25 cellular contexts compared by ENCODE assay signal in genomic region chr19:29477831-29478577, GRCh38. TPM values are rescaled to one million over a fixed set of nuclear protein-coding genes. Genes with fewer than 3 reads are reported as not detected.
DNase-seq lines count a peak whose midpoint lies in the region; ATAC-seq, FAIRE-seq and TF ChIP-seq lines count a peak whose summit lies in the region.
"Had no signal": no experiment of that assay in that cellular context is flagged by ENCODE, and none has a peak within 500 bp of the region (broad histone marks: within the 10 kb centered on the region; RNA-seq: fewer than 3 reads in every experiment).

No MANE protein-coding gene starts in this region.

- H3K4me3 Mint-ChIP-seq in activated CD8-positive, alpha-beta memory T cell treated with anti-CD3 and anti-CD28 coated beads, Interleukin-2, amount 10 ng/mL, durations not matched to agents 7 days and 5 days, result no peak overlapping the region
- H3K4me3 Mint-ChIP-seq: CD4-positive, alpha-beta T cell; HFFc6 had no signal

- H3K36me3 ChIP-seq in H1 (ENCODE audit: control insufficient read depth in 2 of 4, insufficient read depth in 4 of 4, low read length in 3 of 4) (no peaks in the 10 kb centered on the region), right lobe of liver (no peaks in the 10 kb centered on the region)
- H3K36me3 ChIP-seq: HAP-1, SJSA1 had no signal

- no peak overlapping the region for H3K27ac Mint-ChIP-seq in activated CD8-positive, alpha-beta memory T cell treated with anti-CD3 and anti-CD28 coated beads, Interleukin-2, amount 10 ng/mL, durations not matched to agents 7 days and 5 days
- H3K27ac Mint-ChIP-seq: CD4-positive, alpha-beta T cell; HFFc6 had no signal

- POLR2A ChIA-PET in H1 (lab: Charles Lee; ENCODE audit: partially characterized antibody), result no interaction called here

- H2BK12ac ChIP-seq in H1 (ENCODE audit: low read depth, low read length), result no peak overlapping the region

- FAIRE-seq in H1 (lab: Jason Lieb, UNC), result no peak
- FAIRE-seq: D721Med had no signal

- H4K5ac ChIP-seq in H1 (ENCODE audit: insufficient read length, low read depth, low read length), result no peak overlapping the region

- H3K9ac ChIP-seq in H1 (replicated peaks in 1 of 4; ENCODE audit: extremely low read depth in 1 of 4, low read depth in 3 of 4, low read length in 3 of 4), result no peak overlapping the region
- H3K9ac ChIP-seq: BLaER1 treated with 17β-estradiol and CSF1 and Interleukin-3, amounts not matched to agents 10 nM and 100 nM; GM23248 had no signal

- WGBS in H1 (ENCODE audit: extremely low coverage in 1 of 2, insufficient coverage in 1 of 2, insufficient read length in 1 of 2, insufficient replicate concordance in 2 of 2, low coverage in 1 of 2, low lambda C conversion rate in 2 of 2, missing lambda C conversion rate in 1 of 2), 2 experiments, result 92% methylated on average over 16 of the region's 16 CpGs; no CpG with 5 or more reads in 1 of the 2 experiments
- 65% methylated on average over 9 of the region's 16 CpGs for WGBS in right lobe of liver (ENCODE audit: insufficient coverage, low coverage, low lambda C conversion rate, missing lambda C conversion rate)

- no peak for TF ChIP-seq RAD21 in H1 (IDR thresholded peaks at IDR 0.05 in 1 of 2, conservative IDR thresholded peaks at IDR 0.05 in 1 of 2; ENCODE audit: low read depth in 2 of 2, low read length in 2 of 2)

- CTCF ChIA-PET in activated CD8-positive, alpha-beta memory T cell treated with anti-CD3 and anti-CD28 coated beads, Interleukin-2, amount 10 ng/mL, durations not matched to agents 7 days and 5 days (lab: Charles Lee), result interaction anchor here (0.6 kb wide), 1 partner anchor 1760 kb away, joined by 4 read pairs; no protein-coding TSS in a partner anchor
- CTCF ChIA-PET in H1 (lab: Charles Lee; ENCODE audit: partially characterized antibody), result interaction anchor here (0.7 to 3.8 kb wide), 37 partner anchors 9 to 393 kb away, joined by 3 to 17 read pairs (median 5); no protein-coding TSS in a partner anchor

- H2AFZ ChIP-seq in H1 (ENCODE audit: low read length), result 0 out of 2 replicates have a peak overlapping the region, but pooled peaks have one; percentile 15
- H2AFZ ChIP-seq: GM23248, PC-9 had no signal

- peaks cover 0 to 4% (median 3%) of the 10 kb centered on the region in 4 experiments; a peak in 2 of 7 replicates for H3K4me1 ChIP-seq in H1 (replicated peaks in 1 of 4; ENCODE audit: control insufficient read depth in 3 of 4, insufficient read depth in 4 of 4, low read length in 3 of 4)
- no peaks in the 10 kb centered on the region for H3K4me1 ChIP-seq in right lobe of liver
- H3K4me1 ChIP-seq: BLaER1 treated with 17β-estradiol and CSF1 and Interleukin-3, amounts not matched to agents 10 nM and 100 nM; HAP-1; SJSA1 had no signal

- H3K4me1 Mint-ChIP-seq in activated CD8-positive, alpha-beta memory T cell treated with anti-CD3 and anti-CD28 coated beads, Interleukin-2, amount 10 ng/mL, durations not matched to agents 7 days and 5 days, result no peaks in the 10 kb centered on the region

- H3K23ac ChIP-seq in H1 (ENCODE audit: insufficient read length), result no peak overlapping the region

- H3K9me3 ChIP-seq in H1 (ENCODE audit: insufficient read depth in 2 of 2, low read depth in 1 of 2, low read length in 1 of 2) (peaks cover 0 to 8% of the 10 kb centered on the region in 2 experiments; a peak in 2 of 4 replicates), right lobe of liver (no peaks in the 10 kb centered on the region)
- H3K9me3 ChIP-seq: HAP-1, SJSA1 had no signal

- no peak overlapping the region for H4K8ac ChIP-seq in H1 (ENCODE audit: extremely low read depth, insufficient read depth, low read length)

- peak; percentile 25 for DNase-seq in activated CD8-positive, alpha-beta memory T cell treated with anti-CD3 and anti-CD28 coated beads, Interleukin-2, amount 10 ng/mL, durations not matched to agents 7 days and 5 days
- no peak for DNase-seq in activated CD8-positive, alpha-beta memory T cell treated with anti-CD3 and anti-CD28 coated beads, Interleukin-2, amount 50 U/mL, for 4 hours
- DNase-seq in H1 (ENCODE audit: low read depth in 1 of 2, low spot score in 2 of 2) (peak in 1 of 2 experiments; percentile 29), mucosa of gallbladder (ENCODE audit: low spot score) (peak; percentile 6), Ammon's horn (ENCODE audit: low spot score) (no peak), right lobe of liver (no peak), NCI-H82 treated with DMSO at 0.1 percent for 48 hours (lab: John Stamatoyannopoulos, UW; ENCODE audit: unreplicated experiment) (no peak)
- DNase-seq: CD4-positive, alpha-beta T cell; HFFc6; MV-4-11; NCI-H1436 treated with DMSO at 0.1 percent for 48 hours; NCI-H524 treated with DMSO at 0.1 percent for 48 hours; NCI-H774; NK-92 treated with Interleukin-12 subunit alpha and Interleukin-12 subunit beta, amount 100 ng/mL, for 24 hours; Right ventricle myocardium superior had no signal

- H3K27me3 ChIP-seq in H1 (replicated peaks in 1 of 4; ENCODE audit: control insufficient read depth in 3 of 4, extremely low read depth in 1 of 4, insufficient read depth in 3 of 4, low read length in 3 of 4) (no peaks in the 10 kb centered on the region; a peak in 1 of 7 replicates), right lobe of liver (no peaks in the 10 kb centered on the region)
- H3K27me3 ChIP-seq: BLaER1 treated with 17β-estradiol and CSF1 and Interleukin-3, amounts not matched to agents 10 nM and 100 nM; SJSA1 had no signal

- ATAC-seq in activated CD8-positive, alpha-beta memory T cell treated with anti-CD3 and anti-CD28 coated beads, Interleukin-2, amount 10 ng/mL, durations not matched to agents 7 days and 5 days, result no peak
- ATAC-seq in right lobe of liver, result no peak

- H4K91ac ChIP-seq in H1 (replicated peaks; ENCODE audit: insufficient read length, low read length), result no peak overlapping the region

- no peak overlapping the region for H3K4ac ChIP-seq in H1 (replicated peaks; ENCODE audit: insufficient read length, low read depth, low read length)

- H3K4me2 ChIP-seq in H1 (ENCODE audit: insufficient read depth in 1 of 2, low read depth in 2 of 2, low read length in 2 of 2), result no peak overlapping the region
- H3K4me2 ChIP-seq: BLaER1 treated with 17β-estradiol and CSF1 and Interleukin-3, amounts not matched to agents 10 nM and 100 nM; PC-9 had no signal

- no peak overlapping the region for H3K27ac ChIP-seq in H1 (ENCODE audit: low read depth, low read length)
- no peak overlapping the region for H3K27ac ChIP-seq in right lobe of liver
- H3K27ac ChIP-seq: BLaER1 treated with 17β-estradiol and CSF1 and Interleukin-3, amounts not matched to agents 10 nM and 100 nM; GM23248; PC-9; SJSA1 had no signal

- no peak overlapping the region for H3K56ac ChIP-seq in H1 (replicated peaks; ENCODE audit: insufficient read length, low read depth, low read length)

- H3K23me2 ChIP-seq in H1 (ENCODE audit: low read depth, low read length), result no peaks in the 10 kb centered on the region

- TF ChIP-seq EP300 in H1 (IDR thresholded peaks at IDR 0.05; ENCODE audit: borderline replicate concordance in 1 of 2, low read depth in 2 of 2, low read length in 2 of 2), result no peak

- H2BK5ac ChIP-seq in H1 (ENCODE audit: low read depth, low read length), result no peak overlapping the region

- H2BK15ac ChIP-seq in H1 (ENCODE audit: low read length), result no peak overlapping the region

- H3K18ac ChIP-seq in H1 (ENCODE audit: extremely low read depth, low read length), result no peak overlapping the region

- no peaks in the 10 kb centered on the region for H3K79me2 ChIP-seq in H1 (ENCODE audit: control insufficient read depth in 1 of 2, insufficient read depth in 2 of 2, low read length in 2 of 2)

- TF ChIP-seq POLR2A in H1 (IDR thresholded peaks at IDR 0.05; ENCODE audit: control extremely low read depth in 1 of 2, low read depth in 2 of 2, low read length in 2 of 2) (no peak), right lobe of liver (IDR thresholded peaks at IDR 0.05) (no peak)

- H3K14ac ChIP-seq in H1 (ENCODE audit: insufficient read length), result no peak overlapping the region

- no peak overlapping the region for H2AK5ac ChIP-seq in H1 (ENCODE audit: low read depth, low read length)

- H3K4me3 ChIP-seq in H1 (ENCODE audit: extremely low read depth in 1 of 4, insufficient read depth in 2 of 4, low read depth in 3 of 4, low read length in 4 of 4) (no peak overlapping the region), right lobe of liver (no peak overlapping the region)
- H3K4me3 ChIP-seq: BLaER1 treated with 17β-estradiol and CSF1 and Interleukin-3, amounts not matched to agents 10 nM and 100 nM; GM23248; HAP-1; PC-9; SJSA1 had no signal

- TF ChIP-seq CTCF in H1 (IDR thresholded peaks at IDR 0.05; ENCODE audit: control extremely low read depth in 1 of 3, insufficient read depth in 1 of 3, low read depth in 1 of 3, low read length in 3 of 3) (no peak), right lobe of liver (IDR thresholded peaks at IDR 0.05) (no peak)

- H2BK20ac ChIP-seq in H1 (ENCODE audit: low read length), result no peak overlapping the region

- peaks cover 7% of the 10 kb centered on the region for H3K27me3 Mint-ChIP-seq in activated CD8-positive, alpha-beta memory T cell treated with anti-CD3 and anti-CD28 coated beads, Interleukin-2, amount 10 ng/mL, durations not matched to agents 7 days and 5 days

- peaks cover 3% of the 10 kb centered on the region for H3K9me3 Mint-ChIP-seq in activated CD8-positive, alpha-beta memory T cell treated with anti-CD3 and anti-CD28 coated beads, Interleukin-2, amount 10 ng/mL, durations not matched to agents 7 days and 5 days (ENCODE audit: low read depth)

- no peak overlapping the region for H2BK120ac ChIP-seq in H1 (replicated peaks; ENCODE audit: low read depth, low read length)

- no peaks in the 10 kb centered on the region for H3K79me1 ChIP-seq in H1 (ENCODE audit: low read depth, low read length)

- H4K20me1 ChIP-seq in H1 (replicated peaks in 1 of 2; ENCODE audit: control insufficient read depth in 1 of 2, insufficient read depth in 2 of 2, low read length in 2 of 2), result no peaks in the 10 kb centered on the region
- H4K20me1 ChIP-seq: BLaER1 treated with 17β-estradiol and CSF1 and Interleukin-3, amounts not matched to agents 10 nM and 100 nM had no signal

- no peaks in the 10 kb centered on the region for H3K36me3 Mint-ChIP-seq in activated CD8-positive, alpha-beta memory T cell treated with anti-CD3 and anti-CD28 coated beads, Interleukin-2, amount 10 ng/mL, durations not matched to agents 7 days and 5 days

- intact Hi-C loops in right lobe of liver (cut with DNase I), result no loop called here

RNA-seq across cellular contexts. Expression of gene VSTM2B, which starts 47.8 kb away (rescaled TPM):
- not detected for total RNA-seq in activated CD8-positive, alpha-beta memory T cell treated with anti-CD3 and anti-CD28 coated beads, Interleukin-2, amount 10 ng/mL, durations not matched to agents 7 days and 5 days
- total RNA-seq in H1 (2021; fragmentation: NEBNext Ultra II Directional; extraction: Animal tissue kit (Norgen Biotek cat#: 25700)), result 1.2 and 1.5 TPM in 2 replicates
- 0.82 and 1.6 TPM in 2 replicates for polyA plus RNA-seq in H1 (2011; rRNA removed)
- 1.6 TPM for polyA plus RNA-seq in H1 (2011; cell fraction: cytosol; rRNA removed)
- polyA plus RNA-seq in H1 (2011; cell fraction: nucleus; rRNA removed), result 0.84 TPM
- 0.23 to 0.97 TPM (median 0.69 TPM) in 4 replicates for polyA plus RNA-seq in H1 (2012, experiment 1 of 2)
- polyA plus RNA-seq in H1 (2012, experiment 2 of 2), result 0.34 TPM
- polyA plus RNA-seq in H1 (2013, experiment 1 of 2), result 0.67 TPM
- 0.55 TPM for polyA plus RNA-seq in H1 (2013, experiment 2 of 2)
- not detected in 2 replicates for polyA minus RNA-seq in H1 (2011; rRNA and poly(A)+ RNA removed)
- 1.0 TPM for polyA minus RNA-seq in H1 (2011; cell fraction: cytosol; rRNA and poly(A)+ RNA removed)
- 0.80 TPM for polyA minus RNA-seq in H1 (2011; cell fraction: nucleus; rRNA and poly(A)+ RNA removed)
- total RNA-seq in mucosa of gallbladder (0.17 TPM), right lobe of liver (not detected)
- total RNA-seq: A172; CD4-positive, alpha-beta T cell; Daoy; GM23248; HFFc6; LHCN-M2; MCF 10A; PC-9; Right ventricle myocardium superior; SJSA1 had no signal
- polyA plus RNA-seq: GM23248 had no signal

Comparison
In these comparisons a context has a peak if more than half of its experiments do, and no peak if none do; other contexts are left out.
1. DNase-seq: peak in activated CD8-positive, alpha-beta memory T cell treated with anti-CD3 and anti-CD28 coated beads, Interleukin-2, amount 10 ng/mL, durations not matched to agents 7 days and 5 days (single experiment) and mucosa of gallbladder (single experiment); none in activated CD8-positive, alpha-beta memory T cell treated with anti-CD3 and anti-CD28 coated beads, Interleukin-2, amount 50 U/mL, for 4 hours (single experiment), Ammon's horn (single experiment), right lobe of liver (0 of 3) and NCI-H82 treated with DMSO at 0.1 percent for 48 hours (single experiment).